ENCODE assay signal across 8 cellular contexts in genomic region chr15:41944313-41944940, GRCh38. TPM values are rescaled to one million over a fixed set of nuclear protein-coding genes. Genes with fewer than 3 reads are reported as not detected.
A peak's percentile ranks its signal among the peaks of the same experiment; 100 is the strongest.
DNase-seq lines count a peak whose midpoint lies in the region; ATAC-seq and TF ChIP-seq lines count a peak whose summit lies in the region.

No MANE protein-coding gene starts in this region.

- H3K9me3 ChIP-seq in endodermal cell (ENCODE audit: control insufficient read depth, low read length) (no peaks in the 10 kb centered on the region), Peyer's patch (no peaks in the 10 kb centered on the region)

- no peak overlapping the region for H3K4me3 ChIP-seq in endodermal cell (ENCODE audit: low read length)
- H3K4me3 ChIP-seq in Peyer's patch = no peak overlapping the region

- H3K4me1 Mint-ChIP-seq in activated T-cell treated with anti-CD3 and anti-CD28 coated beads, Interleukin-2, amount 50 U/mL, for 24 hours (ENCODE audit: low read depth) = peaks cover 30% of the 10 kb centered on the region
- peaks cover 29% of the 10 kb centered on the region for H3K4me1 Mint-ChIP-seq in activated T-cell treated with anti-CD3 and anti-CD28 coated beads, Interleukin-2, amount 50 U/mL, for 72 hours (ENCODE audit: low read depth)
- H3K4me1 Mint-ChIP-seq in endodermal cell = no peaks in the 10 kb centered on the region

- H3K36me3 ChIP-seq in endodermal cell (ENCODE audit: control insufficient read depth, insufficient read depth, low read length) = peaks cover 25% of the 10 kb centered on the region
- peaks cover 0 to 9% (median 0%) of the 10 kb centered on the region in 3 donors for H3K36me3 ChIP-seq in Peyer's patch

- no peak for ATAC-seq in activated T-cell treated with anti-CD3 and anti-CD28 coated beads, Interleukin-2, amount 50 U/mL, for 72 hours (replicated peaks in 1 of 2)

- peaks cover 58% of the 10 kb centered on the region for H3K36me3 Mint-ChIP-seq in activated T-cell treated with anti-CD3 and anti-CD28 coated beads, Interleukin-2, amount 50 U/mL, for 24 hours (ENCODE audit: low read depth)
- H3K36me3 Mint-ChIP-seq in activated T-cell treated with anti-CD3 and anti-CD28 coated beads, Interleukin-2, amount 50 U/mL, for 72 hours (ENCODE audit: insufficient read depth in 2 of 2) = peaks cover 8 to 9% of the 10 kb centered on the region in 2 donors
- H3K36me3 Mint-ChIP-seq in endodermal cell (ENCODE audit: low read depth) = peaks cover 13% of the 10 kb centered on the region

- peak overlapping the region; percentile 35 for H3K27ac Mint-ChIP-seq in activated T-cell treated with anti-CD3 and anti-CD28 coated beads, Interleukin-2, amount 50 U/mL, for 24 hours
- H3K27ac Mint-ChIP-seq in activated T-cell treated with anti-CD3 and anti-CD28 coated beads, Interleukin-2, amount 50 U/mL, for 72 hours = no peak overlapping the region
- H3K27ac Mint-ChIP-seq in endodermal cell = peak overlapping the region; percentile 88

- H3K4me3 Mint-ChIP-seq in activated T-cell treated with anti-CD3 and anti-CD28 coated beads, Interleukin-2, amount 50 U/mL, for 24 hours = no peak overlapping the region
- H3K4me3 Mint-ChIP-seq in activated T-cell treated with anti-CD3 and anti-CD28 coated beads, Interleukin-2, amount 50 U/mL, for 72 hours = no peak overlapping the region
- H3K4me3 Mint-ChIP-seq in endodermal cell = no peak overlapping the region

- no peaks in the 10 kb centered on the region for H3K27me3 Mint-ChIP-seq in activated T-cell treated with anti-CD3 and anti-CD28 coated beads, Interleukin-2, amount 50 U/mL, for 24 hours
- H3K27me3 Mint-ChIP-seq in activated T-cell treated with anti-CD3 and anti-CD28 coated beads, Interleukin-2, amount 50 U/mL, for 72 hours (ENCODE audit: low read depth) = no peaks in the 10 kb centered on the region
- no peaks in the 10 kb centered on the region for H3K27me3 Mint-ChIP-seq in endodermal cell (ENCODE audit: insufficient read depth)

- H3K27me3 ChIP-seq in endodermal cell (ENCODE audit: control insufficient read depth, insufficient read depth, low read length, poor library complexity, severe bottlenecking) = no peaks in the 10 kb centered on the region
- no peaks in the 10 kb centered on the region for H3K27me3 ChIP-seq in Peyer's patch

- DNase-seq in activated T-cell treated with anti-CD3 and anti-CD28 coated beads, Interleukin-2, amount 50 U/mL, for 24 hours = no peak
- no peak for DNase-seq in activated T-cell treated with anti-CD3 and anti-CD28 coated beads, Interleukin-2, amount 50 U/mL, for 72 hours
- peak; percentile 33 for DNase-seq in endodermal cell
- DNase-seq in mesenteric fat pad (ENCODE audit: low spot score) = peak; percentile 83
- no peak for DNase-seq in midbrain (lab: John Stamatoyannopoulos, UW)
- no peak for DNase-seq in DMS153 (lab: John Stamatoyannopoulos, UW)
- DNase-seq in SHP77 treated with DMSO at 0.1 percent for 48 hours (lab: John Stamatoyannopoulos, UW) = no peak
- no peak for DNase-seq in Peyer's patch

- H3K9ac ChIP-seq in endodermal cell (ENCODE audit: extremely low read depth, low read length, poor library complexity, severe bottlenecking) = no peak overlapping the region

- WGBS in endodermal cell (ENCODE audit: insufficient coverage in 1 of 2, insufficient read length in 1 of 2), 2 experiments = 69 to 86% methylated on average over 7 to 8 of the region's 8 CpGs

- H3K27ac ChIP-seq in endodermal cell (ENCODE audit: low read depth, low read length) (peak overlapping the region; percentile 81), Peyer's patch (peak overlapping the region in 2 of 4 donors; percentile 45 to 51)

- no peak for TF ChIP-seq CTCF in endodermal cell (conservative IDR thresholded peaks at IDR 0.05)
- TF ChIP-seq CTCF in Peyer's patch (IDR thresholded peaks at IDR 0.05) = no peak

- TF ChIP-seq POLR2A in Peyer's patch (IDR thresholded peaks at IDR 0.05) = no peak

- H3K4me1 ChIP-seq in endodermal cell (ENCODE audit: control insufficient read depth, insufficient read depth, low read length) = no peaks in the 10 kb centered on the region
- H3K4me1 ChIP-seq in Peyer's patch = peaks cover 0 to 6% (median 0%) of the 10 kb centered on the region in 4 donors

- H3K9me3 Mint-ChIP-seq in activated T-cell treated with anti-CD3 and anti-CD28 coated beads, Interleukin-2, amount 50 U/mL, for 24 hours = no peaks in the 10 kb centered on the region
- no peaks in the 10 kb centered on the region for H3K9me3 Mint-ChIP-seq in activated T-cell treated with anti-CD3 and anti-CD28 coated beads, Interleukin-2, amount 50 U/mL, for 72 hours
- H3K9me3 Mint-ChIP-seq in endodermal cell = no peaks in the 10 kb centered on the region

RNA-seq across cellular contexts. Expression of gene EHD4, which starts 27.9 kb away (rescaled TPM):
- 10 to 100 TPM; 22.6 to 32.7 TPM for total RNA-seq in activated T-cell treated with anti-CD3 and anti-CD28 coated beads, Interleukin-2, amount 50 U/mL, for 72 hours
- total RNA-seq in endodermal cell (10 to 100 TPM; 16.9 to 17.3 TPM), mesenteric fat pad (35.7 TPM), Peyer's patch (10 to 100 TPM; 23.1 to 53.9 (median 34.9) TPM)
- polyA plus RNA-seq in endodermal cell (2013, experiment 1 of 2) = 6.8 TPM
- 7.0 TPM for polyA plus RNA-seq in endodermal cell (2013, experiment 2 of 2)

RNA-seq across cellular contexts. Expression of gene SPTBN5, which starts 50.6 kb away (rescaled TPM):
- 1 to 10 TPM in 1 of 2 donors, under 1 TPM in 1; 0.41 to 1.7 TPM for total RNA-seq in activated T-cell treated with anti-CD3 and anti-CD28 coated beads, Interleukin-2, amount 50 U/mL, for 72 hours
- total RNA-seq in endodermal cell (1 to 10 TPM; 2.0 to 2.8 TPM), mesenteric fat pad (1.6 TPM), Peyer's patch (1 to 10 TPM in 2 of 4 donors, under 1 TPM in 1, not detected in 1; 0.27 to 4.1 (median 1.8) TPM)
- 0.25 TPM for polyA plus RNA-seq in endodermal cell (2013, experiment 1 of 2)
- polyA plus RNA-seq in endodermal cell (2013, experiment 2 of 2) = 0.29 TPM

Comparison
In these comparisons a context has a peak if more than half of its experiments do, and no peak if none do; other contexts are left out.
1. DNase-seq: peak in endodermal cell (single experiment) and mesenteric fat pad (single experiment); none in activated T-cell treated with anti-CD3 and anti-CD28 coated beads, Interleukin-2, amount 50 U/mL, for 24 hours (single experiment), activated T-cell treated with anti-CD3 and anti-CD28 coated beads, Interleukin-2, amount 50 U/mL, for 72 hours (0 of 2), midbrain (single experiment), DMS153 (single experiment), SHP77 treated with DMSO at 0.1 percent for 48 hours (single experiment) and Peyer's patch (0 of 3).